ENCODE assay signal across 16 cellular contexts in the genomic region with DNA sequence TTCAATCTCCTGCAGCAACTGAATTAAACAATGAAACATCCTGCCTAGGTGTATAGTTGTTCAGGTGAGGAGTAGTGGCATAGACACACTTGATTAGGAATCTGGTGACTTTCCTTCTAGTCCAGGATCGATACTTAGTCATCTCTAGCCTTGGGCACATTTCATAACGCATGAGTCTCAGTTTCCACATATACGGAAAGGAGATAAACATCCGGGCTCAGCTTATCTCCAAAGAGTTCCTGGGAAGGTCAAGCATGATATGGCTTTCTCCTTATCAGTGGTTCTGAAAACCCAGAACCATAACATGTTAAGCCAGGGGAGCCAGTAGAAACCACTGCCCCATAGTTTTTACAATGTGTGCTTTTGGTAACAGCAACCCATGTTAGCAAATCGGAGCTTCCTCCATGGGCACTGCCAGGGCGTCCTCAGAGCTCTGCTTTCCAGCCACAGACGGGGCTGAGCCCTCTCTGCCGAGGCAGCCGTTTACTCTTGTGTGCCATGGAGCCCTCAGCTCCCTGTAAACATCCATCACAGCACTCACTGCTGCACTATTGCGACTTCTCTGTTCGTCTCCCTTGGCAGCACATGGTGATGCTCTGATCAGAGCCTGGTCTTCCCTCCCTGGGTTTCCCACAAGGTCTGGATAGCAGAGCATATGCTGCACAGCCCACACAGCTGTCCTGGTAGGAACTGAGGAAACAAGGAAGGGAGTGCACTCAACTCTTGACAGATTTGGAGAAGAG. TPM values are rescaled to one million over a fixed set of nuclear protein-coding genes. Genes with fewer than 3 reads are reported as not detected.
DNase-seq lines count a peak whose midpoint lies in the region; ATAC-seq and TF ChIP-seq lines count a peak whose summit lies in the region.
"Had no signal": no experiment of that assay in that cellular context is flagged by ENCODE, and none has a peak within 500 bp of the region (broad histone marks: within the 10 kb centered on the region; RNA-seq: fewer than 3 reads in every experiment).

No MANE protein-coding gene starts in this region.

- no peaks in the 10 kb centered on the region for H3K27me3 ChIP-seq in CD4-positive, alpha-beta T cell (ENCODE audit: control insufficient read depth, insufficient read depth, low read length)
- H3K27me3 ChIP-seq: ascending aorta, BE2C had no signal

- POLR2A ChIA-PET in CD4-positive, alpha-beta T cell (lab: Charles Lee): interaction anchor here (0.6 to 1.5 kb wide), 6 partner anchors 12 to 125 kb away, joined by 3 to 13 read pairs (median 3); no protein-coding TSS in a partner anchor

- no peak overlapping the region for H3K27ac ChIP-seq in CD4-positive, alpha-beta T cell (ENCODE audit: low read depth, low read length)
- H3K27ac ChIP-seq: ascending aorta, lower lobe of right lung had no signal

- H3K27me3 Mint-ChIP-seq in CD4-positive, alpha-beta T cell: no peaks in the 10 kb centered on the region
- H3K27me3 Mint-ChIP-seq in T-helper 17 cell: no peaks in the 10 kb centered on the region
- H3K27me3 Mint-ChIP-seq: naive B cell had no signal

- peak overlapping the region; percentile 43 for H3K4me3 Mint-ChIP-seq in CD4-positive, alpha-beta T cell
- H3K4me3 Mint-ChIP-seq in T-helper 17 cell: no peak overlapping the region

- CTCF ChIA-PET in CD4-positive, alpha-beta T cell (lab: Charles Lee): interaction anchor here (0.8 to 2.4 kb wide), 4 partner anchors 10 to 125 kb away, joined by 3 to 8 read pairs (median 6); no protein-coding TSS in a partner anchor

- H3K36me3 Mint-ChIP-seq in CD4-positive, alpha-beta T cell (ENCODE audit: low read depth): peaks cover 70% of the 10 kb centered on the region
- H3K36me3 Mint-ChIP-seq in T-helper 17 cell (ENCODE audit: low read depth): no peaks in the 10 kb centered on the region

- intact Hi-C loops in CD4-positive, alpha-beta T cell (cut with DNase I, micrococcal nuclease): loop anchor here in 1 of 2 experiments (5.0 kb wide), 1 partner anchor 33 kb away; a partner anchor contains a TSS

- peaks cover 92% of the 10 kb centered on the region for H3K4me1 Mint-ChIP-seq in CD4-positive, alpha-beta T cell (ENCODE audit: low read depth)
- peaks cover 69% of the 10 kb centered on the region for H3K4me1 Mint-ChIP-seq in T-helper 17 cell

- ATAC-seq in CD4-positive, alpha-beta T cell (ENCODE audit: poor library complexity): peak; percentile 35
- ATAC-seq in T-helper 17 cell: no peak
- ATAC-seq: Panc1 had no signal

- TF ChIP-seq CTCF in CD4-positive, alpha-beta T cell (IDR thresholded peaks at IDR 0.05): no peak
- no peak for TF ChIP-seq CTCF in fibroblast of villous mesenchyme (IDR thresholded peaks at IDR 0.05; ENCODE audit: insufficient read depth, low read depth, low read length)

- H3K9me3 ChIP-seq in CD4-positive, alpha-beta T cell (ENCODE audit: control insufficient read depth, low read length): no peaks in the 10 kb centered on the region
- H3K9me3 ChIP-seq in T-helper 17 cell (ENCODE audit: control insufficient read depth, low read length, poor library complexity, severe bottlenecking): no peaks in the 10 kb centered on the region
- H3K9me3 ChIP-seq: ascending aorta, BE2C, lower lobe of right lung had no signal

- no peak overlapping the region for H3K4me3 ChIP-seq in fibroblast of villous mesenchyme (ENCODE audit: low read depth, low read length)
- H3K4me3 ChIP-seq: ascending aorta, lower lobe of right lung had no signal

- no peaks in the 10 kb centered on the region for H3K9me3 Mint-ChIP-seq in CD4-positive, alpha-beta T cell
- H3K9me3 Mint-ChIP-seq: naive B cell had no signal

- H3K27ac Mint-ChIP-seq in CD4-positive, alpha-beta T cell: peak overlapping the region; percentile 68
- peak overlapping the region; percentile 44 for H3K27ac Mint-ChIP-seq in T-helper 17 cell

- peak; percentile 38 for DNase-seq in Ammon's horn (ENCODE audit: low spot score)
- no peak for DNase-seq in CD4-positive, alpha-beta T cell
- DNase-seq in T-helper 17 cell: no peak
- DNase-seq in fibroblast of villous mesenchyme (ENCODE audit: low read depth): peak; percentile 52
- no peak for DNase-seq in HuH-7.5 (ENCODE audit: low spot score)
- no peak for DNase-seq in stimulated activated CD4-positive, alpha-beta T cell treated with anti-CD3 and anti-CD28 coated beads, Interleukin-4, amount 100 ng/mL, for 4 hours
- no peak for DNase-seq in HT-29 (ENCODE audit: low spot score)
- DNase-seq: BE2C, DMS79 treated with DMSO at 0.1 percent for 48 hours, lower lobe of right lung, naive B cell, NCI-H2029 treated with DMSO at 0.1 percent for 48 hours, NCI-H69, substantia nigra had no signal

RNA-seq across cellular contexts. Expression of a gene that starts 34.6 kb away (rescaled TPM):
- 10 to 100 TPM; 71.7 to 74.3 TPM for total RNA-seq in CD4-positive, alpha-beta T cell
- total RNA-seq in T-helper 17 cell (100 to 1,000 TPM in 1 of 2 donors, 10 to 100 TPM in 1; 97.0 to 110 TPM), fibroblast of villous mesenchyme (21.6 and 37.4 TPM in 2 replicates)
- 17.6 and 26.7 TPM in 2 replicates for total RNA-seq in HT-29 (2014; rRNA removed; shearing (Covaris generic))

Comparison
In these comparisons a context has a peak if more than half of its experiments do, and no peak if none do; other contexts are left out.
1. DNase-seq: peak in Ammon's horn (single experiment) and fibroblast of villous mesenchyme (single experiment); none in CD4-positive, alpha-beta T cell (0 of 10), T-helper 17 cell (0 of 3), HuH-7.5 (single experiment), stimulated activated CD4-positive, alpha-beta T cell treated with anti-CD3 and anti-CD28 coated beads, Interleukin-4, amount 100 ng/mL, for 4 hours (0 of 2) and HT-29 (single experiment).